ENCODE assay signal across 1 cellular context in the genomic region with DNA sequence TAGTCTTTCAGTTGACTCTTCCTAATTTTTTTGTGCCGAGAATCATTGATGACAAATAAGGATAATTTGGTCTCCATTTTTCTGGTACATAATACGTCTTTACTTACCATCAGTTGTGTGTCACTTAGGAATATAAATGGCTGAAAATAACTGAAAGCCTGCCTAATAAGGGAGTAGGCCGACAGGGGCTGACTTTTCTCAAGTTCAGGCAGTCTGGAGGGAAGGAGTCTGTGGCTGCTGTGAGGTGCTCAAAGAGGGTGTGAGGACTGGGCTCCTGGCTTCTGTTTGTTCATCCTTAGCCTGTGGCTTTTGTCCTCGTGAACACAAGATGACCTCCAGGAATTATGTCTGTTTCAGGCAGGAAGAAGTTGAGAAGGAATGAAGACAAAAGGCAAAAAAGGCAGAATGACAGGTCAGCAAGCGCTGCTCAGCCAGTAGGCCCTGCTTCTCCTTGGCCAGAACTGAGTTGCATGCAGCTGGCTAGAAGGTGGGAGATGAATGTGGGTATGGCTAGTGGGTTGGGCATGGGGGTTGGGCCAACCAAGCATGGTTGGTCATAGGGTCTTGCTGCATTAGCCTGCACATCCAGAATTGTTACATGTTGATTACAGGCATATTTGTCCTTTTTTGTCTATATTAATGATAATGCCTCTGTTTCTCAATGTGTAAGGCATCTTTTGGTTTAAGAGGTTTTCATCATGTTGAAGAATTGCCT.
TF ChIP-seq lines count a peak whose summit lies in the region.

No MANE protein-coding gene starts in this region.

TF ChIP-seq in A549, 52 proteins besides CTCF, POLR2A, EP300 and RAD21:
- TF ChIP-seq PHF8 (IDR thresholded peaks at IDR 0.05; ENCODE audit: borderline replicate concordance, low read depth) (no peak), BHLHE40 (IDR thresholded peaks at IDR 0.05; ENCODE audit: low read depth, low read length) (no peak), ZNF302 (CRISPR knock-in tag; IDR thresholded peaks at IDR 0.05) (no peak), FOSL2 (IDR thresholded peaks at IDR 0.05) (no peak), FOSL2 (CRISPR knock-in tag; IDR thresholded peaks at IDR 0.05) (no peak), NFE2L2 (conservative IDR thresholded peaks at IDR 0.05; ENCODE audit: low read length) (no peak)
- TF ChIP-seq, protein P1, sequence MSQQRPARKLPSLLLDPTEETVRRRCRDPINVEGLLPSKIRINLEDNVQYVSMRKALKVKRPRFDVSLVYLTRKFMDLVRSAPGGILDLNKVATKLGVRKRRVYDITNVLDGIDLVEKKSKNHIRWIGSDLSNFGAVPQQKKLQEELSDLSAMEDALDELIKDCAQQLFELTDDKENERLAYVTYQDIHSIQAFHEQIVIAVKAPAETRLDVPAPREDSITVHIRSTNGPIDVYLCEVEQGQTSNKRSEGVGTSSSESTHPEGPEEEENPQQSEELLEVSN (IDR thresholded peaks at IDR 0.05; ENCODE audit: borderline replicate concordance, low read depth): no peak
- TF ChIP-seq, protein P2, sequence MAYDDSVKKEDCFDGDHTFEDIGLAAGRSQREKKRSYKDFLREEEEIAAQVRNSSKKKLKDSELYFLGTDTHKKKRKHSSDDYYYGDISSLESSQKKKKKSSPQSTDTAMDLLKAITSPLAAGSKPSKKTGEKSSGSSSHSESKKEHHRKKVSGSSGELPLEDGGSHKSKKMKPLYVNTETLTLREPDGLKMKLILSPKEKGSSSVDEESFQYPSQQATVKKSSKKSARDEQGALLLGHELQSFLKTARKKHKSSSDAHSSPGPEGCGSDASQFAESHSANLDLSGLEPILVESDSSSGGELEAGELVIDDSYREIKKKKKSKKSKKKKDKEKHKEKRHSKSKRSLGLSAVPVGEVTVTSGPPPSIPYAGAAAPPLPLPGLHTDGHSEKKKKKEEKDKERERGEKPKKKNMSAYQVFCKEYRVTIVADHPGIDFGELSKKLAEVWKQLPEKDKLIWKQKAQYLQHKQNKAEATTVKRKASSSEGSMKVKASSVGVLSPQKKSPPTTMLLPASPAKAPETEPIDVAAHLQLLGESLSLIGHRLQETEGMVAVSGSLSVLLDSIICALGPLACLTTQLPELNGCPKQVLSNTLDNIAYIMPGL (CRISPR knock-in tag; IDR thresholded peaks at IDR 0.05; ENCODE audit: borderline replicate concordance): no peak
